Comparison of ENCODE assay signal across 8 cellular contexts in genomic region chr2:20596193-20596972, GRCh38. TPM values are rescaled to one million over a fixed set of nuclear protein-coding genes. Genes with fewer than 3 reads are reported as not detected.
A peak's percentile ranks its signal among the peaks of the same experiment; 100 is the strongest.
DNase-seq lines count a peak whose midpoint lies in the region; ATAC-seq, FAIRE-seq and TF ChIP-seq lines count a peak whose summit lies in the region.

No MANE protein-coding gene starts in this region.

- H3K36me3 Mint-ChIP-seq in naive B cell: peaks cover 0 to 15% of the 10 kb centered on the region in 2 donors

- ATAC-seq in HG02981 (IDR thresholded peaks at IDR 0.05; ENCODE audit: unreplicated experiment) (peak; percentile 3), naive B cell (ENCODE audit: low read depth in 2 of 2) (peak; percentile 43 to 60)

- 79 to 91% (median 86%) methylated on average over 4 of the region's 4 CpGs for WGBS in adipose tissue, 3 donors

- peak overlapping the region in 6 of 8 donors; percentile 75 to 89 (median 82) for H3K4me3 Mint-ChIP-seq in naive B cell

- DNase-seq in GM12891 (ENCODE audit: insufficient read length, low spot score) (no peak), naive B cell (peak; percentile 28), inferior parietal cortex (ENCODE audit: extremely low spot score) (no peak), NCI-H226 (no peak), hippocampal formation (lab: John Stamatoyannopoulos, UW) (no peak)
- DNase-seq in stimulated activated CD4-positive, alpha-beta T cell treated with anti-CD3 and anti-CD28 coated beads, Interleukin-12 subunit alpha, Interleukin-12 subunit beta, amount 100 ng/mL, for 4 hours: no peak

- peaks cover 43 to 56% (median 53%) of the 10 kb centered on the region in 3 donors for H3K4me1 Mint-ChIP-seq in naive B cell

- H3K9me3 Mint-ChIP-seq in naive B cell: no peaks in the 10 kb centered on the region

- no peak for TF ChIP-seq POLR2A in GM12891 (IDR thresholded peaks at IDR 0.05; ENCODE audit: low read depth, low read length)

- FAIRE-seq in GM12891 (lab: Jason Lieb, UNC): no peak

- H3K27ac Mint-ChIP-seq in naive B cell: peak overlapping the region in 5 of 6 donors; percentile 1 to 93 (median 63)

- H3K27me3 Mint-ChIP-seq in naive B cell: peaks cover 5 to 29% (median 17%) of the 10 kb centered on the region in 3 donors

- H3K27ac ChIP-seq in adipose tissue (ENCODE audit: low read depth, low read length): peak overlapping the region; percentile 19

TF ChIP-seq in GM12891, 5 proteins besides CTCF, POLR2A, EP300 and RAD21:
- no peak for TF ChIP-seq POU2F2 (IDR thresholded peaks at IDR 0.05; ENCODE audit: low read depth, low read length)
- peak; percentile 17; the same call in 1 of the 2 replicates for TF ChIP-seq SPI1 (IDR thresholded peaks at IDR 0.05; ENCODE audit: low read depth, low read length)
TF ChIP-seq in GM12891: peak in this region for 1.

RNA-seq across cellular contexts. Expression of gene HS1BP3, which starts 54.5 kb away (rescaled TPM):
- polyA plus RNA-seq in GM12891 (2012; ENCODE audit: low read depth, missing spikeins): 6.6 TPM
- polyA plus RNA-seq in adipose tissue (10 to 100 TPM; 11.9 to 25.1 (median 14.8) TPM), naive B cell (ENCODE audit: low read depth in 6 of 6) (10 to 100 TPM; 10.8 to 23.3 (median 16.0) TPM)
